ENCODE assay signal across 16 cellular contexts in the genomic region with DNA sequence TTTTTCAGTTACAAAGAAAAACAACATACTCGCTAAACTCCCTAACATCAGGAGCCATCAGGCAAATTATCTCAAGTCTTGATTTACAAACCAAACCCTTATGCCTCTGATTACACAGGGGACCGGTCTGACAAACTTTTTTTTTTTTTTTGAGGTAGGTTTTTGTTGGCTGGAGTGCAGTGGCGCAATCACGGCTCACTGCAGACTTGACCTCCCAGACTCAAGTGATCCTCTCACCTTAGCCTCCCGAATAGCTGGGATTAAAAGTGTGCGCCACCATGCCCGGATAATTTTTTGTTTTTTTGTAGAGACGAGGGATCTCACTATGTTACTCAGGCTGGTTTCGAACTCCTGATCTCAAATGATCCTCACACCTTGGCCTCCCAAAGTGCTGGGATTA. TPM values are rescaled to one million over a fixed set of nuclear protein-coding genes. Genes with fewer than 3 reads are reported as not detected.
DNase-seq lines count a peak whose midpoint lies in the region; TF ChIP-seq lines count a peak whose summit lies in the region.
"Had no signal": no experiment of that assay in that cellular context is flagged by ENCODE, and none has a peak within 500 bp of the region (broad histone marks: within the 10 kb centered on the region; RNA-seq: fewer than 3 reads in every experiment).

No MANE protein-coding gene starts in this region.

- H3K4me3 Mint-ChIP-seq in activated CD4-positive, alpha-beta memory T cell treated with anti-CD3 and anti-CD28 coated beads, Interleukin-2, amount 10 ng/mL, durations not matched to agents 7 days and 5 days, result no peak overlapping the region
- no peak overlapping the region for H3K4me3 Mint-ChIP-seq in activated CD4-positive, alpha-beta memory T cell treated with anti-CD3 and anti-CD28 coated beads for 36 hours
- H3K4me3 Mint-ChIP-seq: CD4-positive, alpha-beta memory T cell had no signal

- no peak overlapping the region for H4K91ac ChIP-seq in trophoblast cell (ENCODE audit: low read depth, low read length)

- no peak overlapping the region for H4K12ac ChIP-seq in trophoblast cell (ENCODE audit: low read depth, low read length)

- peaks cover 67% of the 10 kb centered on the region for H3K4me1 Mint-ChIP-seq in activated CD4-positive, alpha-beta memory T cell treated with anti-CD3 and anti-CD28 coated beads, Interleukin-2, amount 10 ng/mL, durations not matched to agents 7 days and 5 days
- peaks cover 35% of the 10 kb centered on the region for H3K4me1 Mint-ChIP-seq in activated CD4-positive, alpha-beta memory T cell treated with anti-CD3 and anti-CD28 coated beads for 36 hours (ENCODE audit: low read depth)

- no peak overlapping the region for H2BK5ac ChIP-seq in trophoblast cell (ENCODE audit: low read depth, low read length, poor library complexity)

- H3K9ac ChIP-seq in trophoblast cell (ENCODE audit: low read length), result no peak overlapping the region

- H3K4me1 ChIP-seq in trophoblast cell (ENCODE audit: control insufficient read depth in 1 of 2, insufficient read depth in 2 of 2, low read length in 2 of 2), result peaks cover 0 to 6% of the 10 kb centered on the region in 2 experiments

- intact Hi-C loops in activated CD4-positive, alpha-beta memory T cell treated with anti-CD3 and anti-CD28 coated beads for 36 hours (cut with micrococcal nuclease), result no loop called here

- H3K27ac ChIP-seq in trophoblast cell (ENCODE audit: low read depth, low read length), result no peak overlapping the region

- no peaks in the 10 kb centered on the region for H3K27me3 ChIP-seq in trophoblast cell (ENCODE audit: insufficient read depth, low read length)

- peaks cover 6% of the 10 kb centered on the region for H3K79me2 ChIP-seq in trophoblast cell (ENCODE audit: control insufficient read depth, insufficient read depth, low read length, poor library complexity)

- H3K27ac Mint-ChIP-seq in activated CD4-positive, alpha-beta memory T cell treated with anti-CD3 and anti-CD28 coated beads, Interleukin-2, amount 10 ng/mL, durations not matched to agents 7 days and 5 days, result peak overlapping the region; percentile 95
- H3K27ac Mint-ChIP-seq in activated CD4-positive, alpha-beta memory T cell treated with anti-CD3 and anti-CD28 coated beads for 36 hours, result no peak overlapping the region
- H3K27ac Mint-ChIP-seq: CD4-positive, alpha-beta memory T cell had no signal

- peaks cover 2% of the 10 kb centered on the region for H3K9me3 ChIP-seq in trophoblast cell (ENCODE audit: insufficient read depth, low read depth, low read length)

- no peaks in the 10 kb centered on the region for H3K9me3 Mint-ChIP-seq in activated CD4-positive, alpha-beta memory T cell treated with anti-CD3 and anti-CD28 coated beads, Interleukin-2, amount 10 ng/mL, durations not matched to agents 7 days and 5 days
- no peaks in the 10 kb centered on the region for H3K9me3 Mint-ChIP-seq in activated CD4-positive, alpha-beta memory T cell treated with anti-CD3 and anti-CD28 coated beads for 36 hours
- H3K9me3 Mint-ChIP-seq: CD4-positive, alpha-beta memory T cell had no signal

- 100% methylated on average over 1 of the region's 9 CpGs for WGBS in trophoblast cell (ENCODE audit: extremely low coverage, insufficient coverage, insufficient read length)

- H2AK5ac ChIP-seq in trophoblast cell (ENCODE audit: low read length), result no peak overlapping the region

- no peak overlapping the region for H3K18ac ChIP-seq in trophoblast cell (ENCODE audit: low read length)

- TF ChIP-seq CTCF in epithelial cell of esophagus (IDR thresholded peaks at IDR 0.05; ENCODE audit: insufficient read depth, low read depth, low read length, missing control alignments), result no peak

- no peak for DNase-seq in activated CD4-positive, alpha-beta memory T cell treated with anti-CD3 and anti-CD28 coated beads, Interleukin-2, amount 10 ng/mL, durations not matched to agents 7 days and 5 days
- DNase-seq in activated CD4-positive, alpha-beta memory T cell treated with anti-CD3 and anti-CD28 coated beads for 36 hours, result no peak
- DNase-seq in epithelial cell of esophagus (ENCODE audit: low read depth), result peak; percentile 5
- peak; percentile 82 to 91 for DNase-seq in trophoblast cell
- DNase-seq in activated CD8-positive, alpha-beta memory T cell treated with anti-CD3 and anti-CD28 coated beads, Interleukin-2, amount 50 U/mL, for 4 hours, result no peak
- DNase-seq in kidney glomerular epithelial cell (lab: John Stamatoyannopoulos, UW), result no peak
- no peak for DNase-seq in cerebellar nuclear complex (lab: John Stamatoyannopoulos, UW)
- no peak for DNase-seq in central memory CD4-positive, alpha-beta T cell
- DNase-seq: 8988T; Calu3; CD4-positive, alpha-beta memory T cell; HCEC 1CT; NCI-H1436 treated with DMSO at 0.1 percent for 48 hours; NCI-H2081; NCI-H748 treated with DMSO at 0.1 percent for 48 hours had no signal

- H2BK120ac ChIP-seq in trophoblast cell (ENCODE audit: insufficient read depth, low read length, poor library complexity), result no peak overlapping the region

- no peak overlapping the region for H3K4ac ChIP-seq in trophoblast cell (ENCODE audit: low read depth, low read length)

- H3K27me3 Mint-ChIP-seq in activated CD4-positive, alpha-beta memory T cell treated with anti-CD3 and anti-CD28 coated beads, Interleukin-2, amount 10 ng/mL, durations not matched to agents 7 days and 5 days, result no peaks in the 10 kb centered on the region
- no peaks in the 10 kb centered on the region for H3K27me3 Mint-ChIP-seq in activated CD4-positive, alpha-beta memory T cell treated with anti-CD3 and anti-CD28 coated beads for 36 hours
- H3K27me3 Mint-ChIP-seq: CD4-positive, alpha-beta memory T cell had no signal

- H2BK12ac ChIP-seq in trophoblast cell (ENCODE audit: low read length), result no peak overlapping the region

- peaks cover 50% of the 10 kb centered on the region for H3K36me3 Mint-ChIP-seq in activated CD4-positive, alpha-beta memory T cell treated with anti-CD3 and anti-CD28 coated beads, Interleukin-2, amount 10 ng/mL, durations not matched to agents 7 days and 5 days (ENCODE audit: low read depth)
- peaks cover 21% of the 10 kb centered on the region for H3K36me3 Mint-ChIP-seq in activated CD4-positive, alpha-beta memory T cell treated with anti-CD3 and anti-CD28 coated beads for 36 hours

- CTCF ChIA-PET in activated CD4-positive, alpha-beta memory T cell treated with anti-CD3 and anti-CD28 coated beads, Interleukin-2, amount 10 ng/mL, durations not matched to agents 7 days and 5 days (lab: Charles Lee), result no interaction called here
- CTCF ChIA-PET in activated CD4-positive, alpha-beta memory T cell treated with anti-CD3 and anti-CD28 coated beads for 36 hours (lab: Charles Lee), result no interaction called here

- peaks cover 24 to 25% of the 10 kb centered on the region in 2 experiments for H3K36me3 ChIP-seq in trophoblast cell (ENCODE audit: control insufficient read depth in 1 of 2, insufficient read depth in 2 of 2, low read length in 2 of 2)

- POLR2A ChIA-PET in activated CD4-positive, alpha-beta memory T cell treated with anti-CD3 and anti-CD28 coated beads, Interleukin-2, amount 10 ng/mL, durations not matched to agents 7 days and 5 days (lab: Charles Lee), result interaction anchor here (0.9 to 6.9 kb wide), 2 partner anchors 41 to 106 kb away, joined by 3 to 124 read pairs; no protein-coding TSS in a partner anchor
- POLR2A ChIA-PET in activated CD4-positive, alpha-beta memory T cell treated with anti-CD3 and anti-CD28 coated beads for 36 hours (lab: Charles Lee), result no interaction called here

- H3K4me2 ChIP-seq in trophoblast cell (ENCODE audit: low read length), result no peak overlapping the region

- no peak overlapping the region for H3K4me3 ChIP-seq in epithelial cell of esophagus (ENCODE audit: low read length)
- H3K4me3 ChIP-seq in trophoblast cell (ENCODE audit: low read depth, low read length), result no peak overlapping the region

- H3K23ac ChIP-seq in trophoblast cell (ENCODE audit: low read length), result no peak overlapping the region

- no peak overlapping the region for H3K14ac ChIP-seq in trophoblast cell (ENCODE audit: low read length)

- H3K79me1 ChIP-seq in trophoblast cell (ENCODE audit: low read length), result peaks cover 7% of the 10 kb centered on the region

- no peak overlapping the region for H2AFZ ChIP-seq in trophoblast cell (ENCODE audit: insufficient read depth, low read length, poor library complexity)

- H4K8ac ChIP-seq in trophoblast cell (ENCODE audit: low read depth, low read length), result no peak overlapping the region

RNA-seq across cellular contexts. Expression of gene MIIP, which starts 3.8 kb away (rescaled TPM):
- 10 to 100 TPM; 98.3 to 98.6 TPM for total RNA-seq in activated CD4-positive, alpha-beta memory T cell treated with anti-CD3 and anti-CD28 coated beads, Interleukin-2, amount 10 ng/mL, durations not matched to agents 7 days and 5 days
- 10 to 100 TPM; 46.1 to 47.9 TPM for total RNA-seq in activated CD4-positive, alpha-beta memory T cell treated with anti-CD3 and anti-CD28 coated beads for 36 hours
- polyA plus RNA-seq in trophoblast cell (2013), result 32.1 and 33.6 TPM in 2 replicates

RNA-seq across cellular contexts. Expression of gene MFN2, which starts 35.3 kb away (rescaled TPM):
- total RNA-seq in activated CD4-positive, alpha-beta memory T cell treated with anti-CD3 and anti-CD28 coated beads, Interleukin-2, amount 10 ng/mL, durations not matched to agents 7 days and 5 days, result 10 to 100 TPM; 51.4 to 52.1 TPM
- total RNA-seq in activated CD4-positive, alpha-beta memory T cell treated with anti-CD3 and anti-CD28 coated beads for 36 hours, result 10 to 100 TPM; 52.0 to 58.1 TPM
- polyA plus RNA-seq in trophoblast cell (2013), result 43.1 and 46.4 TPM in 2 replicates

RNA-seq across cellular contexts. Expression of gene TNFRSF8, which starts 47.6 kb away (rescaled TPM):
- total RNA-seq in activated CD4-positive, alpha-beta memory T cell treated with anti-CD3 and anti-CD28 coated beads, Interleukin-2, amount 10 ng/mL, durations not matched to agents 7 days and 5 days, result 10 to 100 TPM; 32.9 to 34.3 TPM
- 10 to 100 TPM; 31.1 to 33.2 TPM for total RNA-seq in activated CD4-positive, alpha-beta memory T cell treated with anti-CD3 and anti-CD28 coated beads for 36 hours
- 0.16 and 0.19 TPM in 2 replicates for polyA plus RNA-seq in trophoblast cell (2013)
- total RNA-seq: Calu3; CD4-positive, alpha-beta memory T cell had no signal
- polyA plus RNA-seq: BJ; CD4-positive, alpha-beta memory T cell had no signal

Comparison
In these comparisons a context has a peak if more than half of its experiments do, and no peak if none do; other contexts are left out.
1. DNase-seq: peak in epithelial cell of esophagus (single experiment) and trophoblast cell (2 of 2); none in activated CD4-positive, alpha-beta memory T cell treated with anti-CD3 and anti-CD28 coated beads, Interleukin-2, amount 10 ng/mL, durations not matched to agents 7 days and 5 days (single experiment), activated CD4-positive, alpha-beta memory T cell treated with anti-CD3 and anti-CD28 coated beads for 36 hours (single experiment), activated CD8-positive, alpha-beta memory T cell treated with anti-CD3 and anti-CD28 coated beads, Interleukin-2, amount 50 U/mL, for 4 hours (single experiment), kidney glomerular epithelial cell (single experiment), cerebellar nuclear complex (0 of 2) and central memory CD4-positive, alpha-beta T cell (single experiment).